Comparison of ENCODE assay signal across 1 cellular context in the genomic region with DNA sequence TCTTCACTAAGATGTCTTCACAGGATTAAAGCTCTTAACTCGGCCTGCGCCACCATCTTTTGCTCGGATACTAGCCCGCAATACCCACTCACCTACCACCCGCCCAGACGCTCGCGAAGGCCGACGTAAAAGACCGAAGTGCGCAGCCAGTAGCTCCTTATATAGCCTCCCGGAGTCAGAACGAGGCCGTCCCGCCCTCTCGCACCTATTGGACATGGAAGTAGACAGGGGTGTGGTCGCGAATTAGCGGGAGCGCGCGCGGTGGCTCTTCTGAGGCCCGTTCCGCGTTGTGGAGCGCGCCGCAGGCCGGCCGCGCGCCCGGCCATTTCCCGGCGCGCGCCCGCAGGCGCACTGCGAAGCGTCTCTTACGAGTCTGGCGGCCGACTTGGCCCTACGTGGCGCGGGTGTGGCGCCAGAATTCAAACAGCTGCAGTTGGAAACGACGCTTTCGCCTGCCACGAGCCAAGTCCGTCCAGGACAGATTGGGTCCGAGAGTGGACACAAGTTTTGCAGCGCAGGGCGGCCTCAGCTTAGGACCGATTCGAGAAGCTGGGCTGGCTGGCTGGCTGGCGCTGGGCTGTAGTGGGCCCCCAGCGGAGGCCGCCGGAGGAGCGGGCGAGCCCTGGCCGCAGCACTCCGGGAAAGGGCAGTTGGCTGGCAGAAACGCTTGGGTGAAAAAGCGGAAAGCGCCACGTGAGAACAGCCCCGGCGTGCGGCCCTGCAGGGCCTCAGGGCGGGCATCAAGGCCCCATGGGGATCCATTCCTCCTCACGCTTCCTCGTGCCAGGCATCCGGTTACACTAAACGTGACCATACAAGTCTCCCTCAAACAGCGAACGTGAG.
TF ChIP-seq lines count a peak whose summit lies in the region.

No MANE protein-coding gene starts in this region.

TF ChIP-seq in HepG2, 621 proteins besides CTCF, POLR2A, EP300 and RAD21 (continued from another document and continues in another):
- peak; percentile 62 for TF ChIP-seq PAXIP1 (CRISPR knock-in tag; conservative IDR thresholded peaks at IDR 0.05)
- TF ChIP-seq HOXA3 (CRISPR knock-in tag; IDR thresholded peaks at IDR 0.05), result peak; percentile 83
- TF ChIP-seq NFYB (CRISPR knock-in tag; IDR thresholded peaks at IDR 0.05), result peak; percentile 79
- TF ChIP-seq ZNF441 (CRISPR knock-in tag; IDR thresholded peaks at IDR 0.05; ENCODE audit: borderline replicate concordance), result no peak; the same call in 1 of the 2 replicates
- 0 out of 2 replicates have a peak, but pooled peaks have one; percentile 19 for TF ChIP-seq ZNF7 (CRISPR knock-in tag; IDR thresholded peaks at IDR 0.05)
- TF ChIP-seq ZSCAN5A (CRISPR knock-in tag; IDR thresholded peaks at IDR 0.05; ENCODE audit: borderline replicate concordance), result peak; percentile 92
- peak; percentile 96 for TF ChIP-seq ZNF709 (CRISPR knock-in tag; IDR thresholded peaks at IDR 0.05)
- no peak for TF ChIP-seq ZNF468 (CRISPR knock-in tag; IDR thresholded peaks at IDR 0.05)
- TF ChIP-seq FOXC1 (CRISPR knock-in tag; IDR thresholded peaks at IDR 0.05; ENCODE audit: borderline replicate concordance), result peak; percentile 84; the same call in 1 of the 2 replicates
- TF ChIP-seq ISX (CRISPR knock-in tag; conservative IDR thresholded peaks at IDR 0.05), result peak; percentile 45
- peak; percentile 93 for TF ChIP-seq ATF5 (CRISPR knock-in tag; IDR thresholded peaks at IDR 0.05; ENCODE audit: low read depth)
- peak; percentile 84 for TF ChIP-seq THAP11 (CRISPR knock-in tag; IDR thresholded peaks at IDR 0.05)
- TF ChIP-seq HDAC6 (IDR thresholded peaks at IDR 0.05; ENCODE audit: low read depth, low read length), result 0 out of 2 replicates have a peak, but pooled peaks have one; percentile 57
- peak; percentile 60; the same call in 1 of the 2 replicates for TF ChIP-seq ZNF350 (CRISPR knock-in tag; IDR thresholded peaks at IDR 0.05; ENCODE audit: borderline replicate concordance, low read depth)
- TF ChIP-seq KMT2A (CRISPR knock-in tag; IDR thresholded peaks at IDR 0.05), result peak; percentile 90
- no peak for TF ChIP-seq TBX3 (IDR thresholded peaks at IDR 0.05; ENCODE audit: borderline replicate concordance)
- no peak for TF ChIP-seq ZNF512 (CRISPR knock-in tag; IDR thresholded peaks at IDR 0.05)
- no peak for TF ChIP-seq ZKSCAN1 (IDR thresholded peaks at IDR 0.05; ENCODE audit: low read length)
- peak; percentile 98 for TF ChIP-seq DR1 (CRISPR knock-in tag; IDR thresholded peaks at IDR 0.05)
- TF ChIP-seq ZNF431 (CRISPR knock-in tag; IDR thresholded peaks at IDR 0.05; ENCODE audit: borderline replicate concordance, low read depth), result no peak; the same call in 1 of the 2 replicates
- TF ChIP-seq E2F1 (CRISPR knock-in tag; IDR thresholded peaks at IDR 0.05), result peak; percentile 94
- TF ChIP-seq JUNB (CRISPR knock-in tag; IDR thresholded peaks at IDR 0.05; ENCODE audit: borderline replicate concordance), result peak; percentile 26; the same call in 1 of the 2 replicates
- TF ChIP-seq SNAPC4 (CRISPR knock-in tag; IDR thresholded peaks at IDR 0.05), result peak; percentile 54; the same call in 1 of the 2 replicates
- peak; percentile 100 for TF ChIP-seq POLR2G (IDR thresholded peaks at IDR 0.05; ENCODE audit: low read depth, low read length)
- 0 out of 2 replicates have a peak, but pooled peaks have one; percentile 52 for TF ChIP-seq TMF1 (CRISPR knock-in tag; IDR thresholded peaks at IDR 0.05; ENCODE audit: low read depth)
- peak; percentile 45 for TF ChIP-seq ZNF557 (CRISPR knock-in tag; IDR thresholded peaks at IDR 0.05)
- TF ChIP-seq, protein P1, sequence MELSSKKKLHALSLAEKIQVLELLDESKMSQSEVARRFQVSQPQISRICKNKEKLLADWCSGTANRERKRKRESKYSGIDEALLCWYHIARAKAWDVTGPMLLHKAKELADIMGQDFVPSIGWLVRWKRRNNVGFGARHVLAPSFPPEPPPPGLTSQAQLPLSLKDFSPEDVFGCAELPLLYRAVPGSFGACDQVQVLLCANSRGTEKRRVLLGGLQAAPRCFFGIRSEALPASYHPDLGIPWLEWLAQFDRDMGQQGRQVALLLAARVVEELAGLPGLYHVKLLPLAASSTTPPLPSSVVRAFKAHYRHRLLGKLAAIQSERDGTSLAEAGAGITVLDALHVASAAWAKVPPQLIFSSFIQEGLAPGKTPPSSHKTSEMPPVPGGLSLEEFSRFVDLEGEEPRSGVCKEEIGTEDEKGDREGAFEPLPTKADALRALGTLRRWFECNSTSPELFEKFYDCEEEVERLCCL (CRISPR knock-in tag; IDR thresholded peaks at IDR 0.05; ENCODE audit: borderline replicate concordance), result peak; percentile 21; the same call in 1 of the 2 replicates
- peak; percentile 86 for TF ChIP-seq MEIS1 (CRISPR knock-in tag; IDR thresholded peaks at IDR 0.05; ENCODE audit: borderline replicate concordance)
- TF ChIP-seq ATM (IDR thresholded peaks at IDR 0.05; ENCODE audit: borderline replicate concordance), result no peak
- no peak for TF ChIP-seq ZBTB21 (CRISPR knock-in tag; IDR thresholded peaks at IDR 0.05)
- 0 out of 2 replicates have a peak, but pooled peaks have one; percentile 27 for TF ChIP-seq ZNF362 (CRISPR knock-in tag; IDR thresholded peaks at IDR 0.05; ENCODE audit: borderline replicate concordance)
- peak; percentile 82; the same call in 1 of the 2 replicates for TF ChIP-seq RNF2 (conservative IDR thresholded peaks at IDR 0.05; ENCODE audit: low read depth)
- TF ChIP-seq ZNF292 (CRISPR knock-in tag; IDR thresholded peaks at IDR 0.05; ENCODE audit: borderline replicate concordance, low read depth), result peak; percentile 77
- TF ChIP-seq, protein P2, sequence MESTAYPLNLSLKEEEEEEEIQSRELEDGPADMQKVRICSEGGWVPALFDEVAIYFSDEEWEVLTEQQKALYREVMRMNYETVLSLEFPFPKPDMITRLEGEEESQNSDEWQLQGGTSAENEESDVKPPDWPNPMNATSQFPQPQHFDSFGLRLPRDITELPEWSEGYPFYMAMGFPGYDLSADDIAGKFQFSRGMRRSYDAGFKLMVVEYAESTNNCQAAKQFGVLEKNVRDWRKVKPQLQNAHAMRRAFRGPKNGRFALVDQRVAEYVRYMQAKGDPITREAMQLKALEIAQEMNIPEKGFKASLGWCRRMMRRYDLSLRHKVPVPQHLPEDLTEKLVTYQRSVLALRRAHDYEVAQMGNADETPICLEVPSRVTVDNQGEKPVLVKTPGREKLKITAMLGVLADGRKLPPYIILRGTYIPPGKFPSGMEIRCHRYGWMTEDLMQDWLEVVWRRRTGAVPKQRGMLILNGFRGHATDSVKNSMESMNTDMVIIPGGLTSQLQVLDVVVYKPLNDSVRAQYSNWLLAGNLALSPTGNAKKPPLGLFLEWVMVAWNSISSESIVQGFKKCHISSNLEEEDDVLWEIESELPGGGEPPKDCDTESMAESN (CRISPR knock-in tag; conservative IDR thresholded peaks at IDR 0.05), result peak; percentile 60
- TF ChIP-seq ZNF235 (CRISPR knock-in tag; IDR thresholded peaks at IDR 0.05; ENCODE audit: borderline replicate concordance), result no peak
- 0 out of 2 replicates have a peak, but pooled peaks have one; percentile 20 for TF ChIP-seq HMG20B (CRISPR knock-in tag; conservative IDR thresholded peaks at IDR 0.05)
- no peak for TF ChIP-seq JUND (CRISPR knock-in tag; IDR thresholded peaks at IDR 0.05)
- peak; percentile 90 for TF ChIP-seq HNRNPLL (IDR thresholded peaks at IDR 0.05; ENCODE audit: low read depth, low read length, poor library complexity, severe bottlenecking)
- TF ChIP-seq SIN3A (IDR thresholded peaks at IDR 0.05; ENCODE audit: borderline replicate concordance, low read depth, low read length), result peak; percentile 97
